1 cellular context compared by ENCODE assay signal in the genomic region with DNA sequence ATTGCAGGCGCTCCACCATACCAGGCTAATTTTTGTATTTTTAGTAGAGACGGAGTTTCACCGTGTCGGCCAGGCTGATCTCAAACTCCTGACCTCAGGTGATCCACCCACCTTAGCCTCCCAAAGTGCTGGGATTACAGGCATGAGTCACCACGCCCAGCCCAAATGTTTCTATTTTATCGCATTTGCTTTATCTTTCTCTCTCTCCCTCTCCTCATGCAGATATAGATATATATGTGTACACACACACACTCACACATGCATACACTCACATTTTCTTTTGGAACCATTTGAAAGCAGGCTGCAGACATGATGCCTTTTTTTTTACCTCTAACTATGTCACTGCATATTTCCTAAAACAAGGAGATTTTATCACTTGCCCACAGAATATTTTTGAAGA.
A peak's percentile ranks its signal among the peaks of the same experiment; 100 is the strongest.
TF ChIP-seq lines count a peak whose summit lies in the region.

No MANE protein-coding gene starts in this region.

TF ChIP-seq in HEK293, 187 proteins besides CTCF, POLR2A, EP300 and RAD21 (continued from another document and continues in another):
- TF ChIP-seq, protein P1, sequence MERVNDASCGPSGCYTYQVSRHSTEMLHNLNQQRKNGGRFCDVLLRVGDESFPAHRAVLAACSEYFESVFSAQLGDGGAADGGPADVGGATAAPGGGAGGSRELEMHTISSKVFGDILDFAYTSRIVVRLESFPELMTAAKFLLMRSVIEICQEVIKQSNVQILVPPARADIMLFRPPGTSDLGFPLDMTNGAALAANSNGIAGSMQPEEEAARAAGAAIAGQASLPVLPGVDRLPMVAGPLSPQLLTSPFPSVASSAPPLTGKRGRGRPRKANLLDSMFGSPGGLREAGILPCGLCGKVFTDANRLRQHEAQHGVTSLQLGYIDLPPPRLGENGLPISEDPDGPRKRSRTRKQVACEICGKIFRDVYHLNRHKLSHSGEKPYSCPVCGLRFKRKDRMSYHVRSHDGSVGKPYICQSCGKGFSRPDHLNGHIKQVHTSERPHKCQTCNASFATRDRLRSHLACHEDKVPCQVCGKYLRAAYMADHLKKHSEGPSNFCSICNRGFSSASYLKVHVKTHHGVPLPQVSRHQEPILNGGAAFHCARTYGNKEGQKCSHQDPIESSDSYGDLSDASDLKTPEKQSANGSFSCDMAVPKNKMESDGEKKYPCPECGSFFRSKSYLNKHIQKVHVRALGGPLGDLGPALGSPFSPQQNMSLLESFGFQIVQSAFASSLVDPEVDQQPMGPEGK (tag by site-specific recombination; IDR thresholded peaks at IDR 0.05): no peak
- no peak for TF ChIP-seq ZNF514 (tag by site-specific recombination; IDR thresholded peaks at IDR 0.05)
- no peak for TF ChIP-seq HOXC10 (CRISPR knock-in tag; IDR thresholded peaks at IDR 0.05)
- TF ChIP-seq, protein P2, sequence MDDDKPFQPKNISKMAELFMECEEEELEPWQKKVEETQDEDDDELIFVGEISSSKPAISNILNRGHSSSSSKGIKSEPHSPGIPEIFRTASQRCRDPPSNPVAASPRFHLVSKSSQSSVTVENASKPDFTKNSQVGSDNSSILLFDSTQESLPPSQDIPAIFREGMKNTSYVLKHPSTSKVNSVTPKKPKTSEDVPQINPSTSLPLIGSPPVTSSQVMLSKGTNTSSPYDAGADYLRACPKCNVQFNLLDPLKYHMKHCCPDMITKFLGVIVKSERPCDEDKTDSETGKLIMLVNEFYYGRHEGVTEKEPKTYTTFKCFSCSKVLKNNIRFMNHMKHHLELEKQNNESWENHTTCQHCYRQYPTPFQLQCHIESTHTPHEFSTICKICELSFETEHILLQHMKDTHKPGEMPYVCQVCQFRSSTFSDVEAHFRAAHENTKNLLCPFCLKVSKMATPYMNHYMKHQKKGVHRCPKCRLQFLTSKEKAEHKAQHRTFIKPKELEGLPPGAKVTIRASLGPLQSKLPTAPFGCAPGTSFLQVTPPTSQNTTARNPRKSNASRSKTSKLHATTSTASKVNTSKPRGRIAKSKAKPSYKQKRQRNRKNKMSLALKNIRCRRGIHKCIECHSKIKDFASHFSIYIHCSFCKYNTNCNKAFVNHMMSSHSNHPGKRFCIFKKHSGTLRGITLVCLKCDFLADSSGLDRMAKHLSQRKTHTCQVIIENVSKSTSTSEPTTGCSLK (tag by site-specific recombination; IDR thresholded peaks at IDR 0.05): no peak
- TF ChIP-seq, protein P3, sequence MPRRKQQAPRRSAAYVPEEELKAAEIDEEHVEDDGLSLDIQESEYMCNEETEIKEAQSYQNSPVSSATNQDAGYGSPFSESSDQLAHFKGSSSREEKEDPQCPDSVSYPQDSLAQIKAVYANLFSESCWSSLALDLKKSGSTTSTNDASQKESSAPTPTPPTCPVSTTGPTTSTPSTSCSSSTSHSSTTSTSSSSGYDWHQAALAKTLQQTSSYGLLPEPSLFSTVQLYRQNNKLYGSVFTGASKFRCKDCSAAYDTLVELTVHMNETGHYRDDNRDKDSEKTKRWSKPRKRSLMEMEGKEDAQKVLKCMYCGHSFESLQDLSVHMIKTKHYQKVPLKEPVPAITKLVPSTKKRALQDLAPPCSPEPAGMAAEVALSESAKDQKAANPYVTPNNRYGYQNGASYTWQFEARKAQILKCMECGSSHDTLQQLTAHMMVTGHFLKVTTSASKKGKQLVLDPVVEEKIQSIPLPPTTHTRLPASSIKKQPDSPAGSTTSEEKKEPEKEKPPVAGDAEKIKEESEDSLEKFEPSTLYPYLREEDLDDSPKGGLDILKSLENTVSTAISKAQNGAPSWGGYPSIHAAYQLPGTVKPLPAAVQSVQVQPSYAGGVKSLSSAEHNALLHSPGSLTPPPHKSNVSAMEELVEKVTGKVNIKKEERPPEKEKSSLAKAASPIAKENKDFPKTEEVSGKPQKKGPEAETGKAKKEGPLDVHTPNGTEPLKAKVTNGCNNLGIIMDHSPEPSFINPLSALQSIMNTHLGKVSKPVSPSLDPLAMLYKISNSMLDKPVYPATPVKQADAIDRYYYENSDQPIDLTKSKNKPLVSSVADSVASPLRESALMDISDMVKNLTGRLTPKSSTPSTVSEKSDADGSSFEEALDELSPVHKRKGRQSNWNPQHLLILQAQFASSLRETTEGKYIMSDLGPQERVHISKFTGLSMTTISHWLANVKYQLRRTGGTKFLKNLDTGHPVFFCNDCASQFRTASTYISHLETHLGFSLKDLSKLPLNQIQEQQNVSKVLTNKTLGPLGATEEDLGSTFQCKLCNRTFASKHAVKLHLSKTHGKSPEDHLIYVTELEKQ (tag by site-specific recombination; IDR thresholded peaks at IDR 0.05; ENCODE audit: borderline replicate concordance): no peak
- TF ChIP-seq ZNF660 (tag by site-specific recombination; IDR thresholded peaks at IDR 0.05): no peak
- no peak for TF ChIP-seq ZNF112 (tag by site-specific recombination; IDR thresholded peaks at IDR 0.05)
- no peak for TF ChIP-seq ZBTB20 (tag by site-specific recombination; IDR thresholded peaks at IDR 0.05)
- TF ChIP-seq ZXDB (tag by site-specific recombination; IDR thresholded peaks at IDR 0.05): 0 out of 2 replicates have a peak, but pooled peaks have one; percentile 32
- TF ChIP-seq IKZF3 (tag by site-specific recombination; IDR thresholded peaks at IDR 0.05): no peak
- TF ChIP-seq, protein P4, sequence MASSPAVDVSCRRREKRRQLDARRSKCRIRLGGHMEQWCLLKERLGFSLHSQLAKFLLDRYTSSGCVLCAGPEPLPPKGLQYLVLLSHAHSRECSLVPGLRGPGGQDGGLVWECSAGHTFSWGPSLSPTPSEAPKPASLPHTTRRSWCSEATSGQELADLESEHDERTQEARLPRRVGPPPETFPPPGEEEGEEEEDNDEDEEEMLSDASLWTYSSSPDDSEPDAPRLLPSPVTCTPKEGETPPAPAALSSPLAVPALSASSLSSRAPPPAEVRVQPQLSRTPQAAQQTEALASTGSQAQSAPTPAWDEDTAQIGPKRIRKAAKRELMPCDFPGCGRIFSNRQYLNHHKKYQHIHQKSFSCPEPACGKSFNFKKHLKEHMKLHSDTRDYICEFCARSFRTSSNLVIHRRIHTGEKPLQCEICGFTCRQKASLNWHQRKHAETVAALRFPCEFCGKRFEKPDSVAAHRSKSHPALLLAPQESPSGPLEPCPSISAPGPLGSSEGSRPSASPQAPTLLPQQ (tag by site-specific recombination; IDR thresholded peaks at IDR 0.05): no peak
- peak; percentile 36; the same call in 1 of the 2 replicates for TF ChIP-seq EGR2 (tag by site-specific recombination; IDR thresholded peaks at IDR 0.05; ENCODE audit: low read depth)
- peak; percentile 51; the same call in 1 of the 2 replicates for TF ChIP-seq ZNF366 (tag by site-specific recombination; conservative IDR thresholded peaks at IDR 0.05)
- TF ChIP-seq SP3 (tag by site-specific recombination; IDR thresholded peaks at IDR 0.05): no peak
- no peak for TF ChIP-seq GLIS2 (tag by site-specific recombination; IDR thresholded peaks at IDR 0.05)
- TF ChIP-seq REPIN1 (tag by site-specific recombination; IDR thresholded peaks at IDR 0.05; ENCODE audit: low read depth): no peak
- peak; percentile 61 for TF ChIP-seq WT1 (tag by site-specific recombination; IDR thresholded peaks at IDR 0.05)
- no peak for TF ChIP-seq ZNF521 (tag by site-specific recombination; IDR thresholded peaks at IDR 0.05)
- TF ChIP-seq, protein P5, sequence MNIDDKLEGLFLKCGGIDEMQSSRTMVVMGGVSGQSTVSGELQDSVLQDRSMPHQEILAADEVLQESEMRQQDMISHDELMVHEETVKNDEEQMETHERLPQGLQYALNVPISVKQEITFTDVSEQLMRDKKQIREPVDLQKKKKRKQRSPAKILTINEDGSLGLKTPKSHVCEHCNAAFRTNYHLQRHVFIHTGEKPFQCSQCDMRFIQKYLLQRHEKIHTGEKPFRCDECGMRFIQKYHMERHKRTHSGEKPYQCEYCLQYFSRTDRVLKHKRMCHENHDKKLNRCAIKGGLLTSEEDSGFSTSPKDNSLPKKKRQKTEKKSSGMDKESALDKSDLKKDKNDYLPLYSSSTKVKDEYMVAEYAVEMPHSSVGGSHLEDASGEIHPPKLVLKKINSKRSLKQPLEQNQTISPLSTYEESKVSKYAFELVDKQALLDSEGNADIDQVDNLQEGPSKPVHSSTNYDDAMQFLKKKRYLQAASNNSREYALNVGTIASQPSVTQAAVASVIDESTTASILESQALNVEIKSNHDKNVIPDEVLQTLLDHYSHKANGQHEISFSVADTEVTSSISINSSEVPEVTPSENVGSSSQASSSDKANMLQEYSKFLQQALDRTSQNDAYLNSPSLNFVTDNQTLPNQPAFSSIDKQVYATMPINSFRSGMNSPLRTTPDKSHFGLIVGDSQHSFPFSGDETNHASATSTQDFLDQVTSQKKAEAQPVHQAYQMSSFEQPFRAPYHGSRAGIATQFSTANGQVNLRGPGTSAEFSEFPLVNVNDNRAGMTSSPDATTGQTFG (tag by site-specific recombination; IDR thresholded peaks at IDR 0.05; ENCODE audit: borderline replicate concordance): no peak
- TF ChIP-seq, protein P6, sequence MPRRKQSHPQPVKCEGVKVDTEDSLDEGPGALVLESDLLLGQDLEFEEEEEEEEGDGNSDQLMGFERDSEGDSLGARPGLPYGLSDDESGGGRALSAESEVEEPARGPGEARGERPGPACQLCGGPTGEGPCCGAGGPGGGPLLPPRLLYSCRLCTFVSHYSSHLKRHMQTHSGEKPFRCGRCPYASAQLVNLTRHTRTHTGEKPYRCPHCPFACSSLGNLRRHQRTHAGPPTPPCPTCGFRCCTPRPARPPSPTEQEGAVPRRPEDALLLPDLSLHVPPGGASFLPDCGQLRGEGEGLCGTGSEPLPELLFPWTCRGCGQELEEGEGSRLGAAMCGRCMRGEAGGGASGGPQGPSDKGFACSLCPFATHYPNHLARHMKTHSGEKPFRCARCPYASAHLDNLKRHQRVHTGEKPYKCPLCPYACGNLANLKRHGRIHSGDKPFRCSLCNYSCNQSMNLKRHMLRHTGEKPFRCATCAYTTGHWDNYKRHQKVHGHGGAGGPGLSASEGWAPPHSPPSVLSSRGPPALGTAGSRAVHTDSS (tag by site-specific recombination; IDR thresholded peaks at IDR 0.05): no peak
- TF ChIP-seq ZNF423 (tag by site-specific recombination; IDR thresholded peaks at IDR 0.05): no peak
- peak; percentile 19; the same call in 1 of the 2 replicates for TF ChIP-seq ZBTB17 (tag by site-specific recombination; IDR thresholded peaks at IDR 0.05)
- TF ChIP-seq ZNF596 (tag by site-specific recombination; IDR thresholded peaks at IDR 0.05): no peak
- TF ChIP-seq, protein P7, sequence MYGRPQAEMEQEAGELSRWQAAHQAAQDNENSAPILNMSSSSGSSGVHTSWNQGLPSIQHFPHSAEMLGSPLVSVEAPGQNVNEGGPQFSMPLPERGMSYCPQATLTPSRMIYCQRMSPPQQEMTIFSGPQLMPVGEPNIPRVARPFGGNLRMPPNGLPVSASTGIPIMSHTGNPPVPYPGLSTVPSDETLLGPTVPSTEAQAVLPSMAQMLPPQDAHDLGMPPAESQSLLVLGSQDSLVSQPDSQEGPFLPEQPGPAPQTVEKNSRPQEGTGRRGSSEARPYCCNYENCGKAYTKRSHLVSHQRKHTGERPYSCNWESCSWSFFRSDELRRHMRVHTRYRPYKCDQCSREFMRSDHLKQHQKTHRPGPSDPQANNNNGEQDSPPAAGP (tag by site-specific recombination; IDR thresholded peaks at IDR 0.05): no peak
- TF ChIP-seq, protein P8, sequence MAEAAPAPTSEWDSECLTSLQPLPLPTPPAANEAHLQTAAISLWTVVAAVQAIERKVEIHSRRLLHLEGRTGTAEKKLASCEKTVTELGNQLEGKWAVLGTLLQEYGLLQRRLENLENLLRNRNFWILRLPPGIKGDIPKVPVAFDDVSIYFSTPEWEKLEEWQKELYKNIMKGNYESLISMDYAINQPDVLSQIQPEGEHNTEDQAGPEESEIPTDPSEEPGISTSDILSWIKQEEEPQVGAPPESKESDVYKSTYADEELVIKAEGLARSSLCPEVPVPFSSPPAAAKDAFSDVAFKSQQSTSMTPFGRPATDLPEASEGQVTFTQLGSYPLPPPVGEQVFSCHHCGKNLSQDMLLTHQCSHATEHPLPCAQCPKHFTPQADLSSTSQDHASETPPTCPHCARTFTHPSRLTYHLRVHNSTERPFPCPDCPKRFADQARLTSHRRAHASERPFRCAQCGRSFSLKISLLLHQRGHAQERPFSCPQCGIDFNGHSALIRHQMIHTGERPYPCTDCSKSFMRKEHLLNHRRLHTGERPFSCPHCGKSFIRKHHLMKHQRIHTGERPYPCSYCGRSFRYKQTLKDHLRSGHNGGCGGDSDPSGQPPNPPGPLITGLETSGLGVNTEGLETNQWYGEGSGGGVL (tag by site-specific recombination; IDR thresholded peaks at IDR 0.05): peak; percentile 50; the same call in 1 of the 2 replicates
- TF ChIP-seq GLIS1 (tag by site-specific recombination; IDR thresholded peaks at IDR 0.05): no peak
- peak; percentile 60 for TF ChIP-seq PRDM1 (tag by site-specific recombination; IDR thresholded peaks at IDR 0.05)
- TF ChIP-seq, protein P9, sequence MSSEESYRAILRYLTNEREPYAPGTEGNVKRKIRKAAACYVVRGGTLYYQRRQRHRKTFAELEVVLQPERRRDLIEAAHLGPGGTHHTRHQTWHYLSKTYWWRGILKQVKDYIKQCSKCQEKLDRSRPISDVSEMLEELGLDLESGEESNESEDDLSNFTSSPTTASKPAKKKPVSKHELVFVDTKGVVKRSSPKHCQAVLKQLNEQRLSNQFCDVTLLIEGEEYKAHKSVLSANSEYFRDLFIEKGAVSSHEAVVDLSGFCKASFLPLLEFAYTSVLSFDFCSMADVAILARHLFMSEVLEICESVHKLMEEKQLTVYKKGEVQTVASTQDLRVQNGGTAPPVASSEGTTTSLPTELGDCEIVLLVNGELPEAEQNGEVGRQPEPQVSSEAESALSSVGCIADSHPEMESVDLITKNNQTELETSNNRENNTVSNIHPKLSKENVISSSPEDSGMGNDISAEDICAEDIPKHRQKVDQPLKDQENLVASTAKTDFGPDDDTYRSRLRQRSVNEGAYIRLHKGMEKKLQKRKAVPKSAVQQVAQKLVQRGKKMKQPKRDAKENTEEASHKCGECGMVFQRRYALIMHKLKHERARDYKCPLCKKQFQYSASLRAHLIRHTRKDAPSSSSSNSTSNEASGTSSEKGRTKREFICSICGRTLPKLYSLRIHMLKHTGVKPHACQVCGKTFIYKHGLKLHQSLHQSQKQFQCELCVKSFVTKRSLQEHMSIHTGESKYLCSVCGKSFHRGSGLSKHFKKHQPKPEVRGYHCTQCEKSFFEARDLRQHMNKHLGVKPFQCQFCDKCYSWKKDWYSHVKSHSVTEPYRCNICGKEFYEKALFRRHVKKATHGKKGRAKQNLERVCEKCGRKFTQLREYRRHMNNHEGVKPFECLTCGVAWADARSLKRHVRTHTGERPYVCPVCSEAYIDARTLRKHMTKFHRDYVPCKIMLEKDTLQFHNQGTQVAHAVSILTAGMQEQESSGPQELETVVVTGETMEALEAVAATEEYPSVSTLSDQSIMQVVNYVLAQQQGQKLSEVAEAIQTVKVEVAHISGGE (tag by site-specific recombination; conservative IDR thresholded peaks at IDR 0.05; ENCODE audit: low read depth): no peak
